21 cellular contexts compared by ENCODE assay signal in the genomic region with DNA sequence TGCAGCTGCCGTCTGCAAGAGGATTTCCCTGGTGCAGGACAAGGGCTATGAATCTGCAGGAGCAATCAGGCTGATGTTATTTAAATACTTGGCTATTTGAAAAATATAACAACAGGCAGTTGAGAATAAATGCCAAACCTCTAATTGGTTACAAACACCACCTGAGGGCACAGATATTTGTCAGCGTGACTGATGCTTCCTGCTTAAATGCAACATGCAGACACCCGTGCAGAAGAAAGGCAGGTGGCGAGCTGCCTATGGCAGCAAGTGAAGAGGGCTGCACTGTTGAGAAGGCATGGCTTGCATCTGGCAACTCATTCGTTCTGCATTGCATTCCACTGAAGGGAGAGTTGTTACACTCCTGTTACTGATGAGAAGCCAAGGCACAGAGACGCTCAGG.
"Had no signal": no experiment of that assay in that cellular context is flagged by ENCODE, and none has a peak within 500 bp of the region (broad histone marks: within the 10 kb centered on the region; RNA-seq: fewer than 3 reads in every experiment).

No MANE protein-coding gene starts in this region.

- DNase-seq: activated B cell treated with CpG ODN at 0.5 μM for 24 hours; activated CD4-positive, alpha-beta T cell treated with anti-CD3 and anti-CD28 coated beads, Interleukin-2, amount 50 U/mL, for 1 hour; activated CD8-positive, alpha-beta memory T cell treated with anti-CD3 and anti-CD28 coated beads, Interleukin-2, amount 10 ng/mL, durations not matched to agents 7 days and 5 days; activated CD8-positive, alpha-beta T cell treated with anti-CD3 and anti-CD28 coated beads, Interleukin-2, amount 10 ng/mL, durations not matched to agents 7 days and 5 days; activated naive CD4-positive, alpha-beta T cell; activated T-cell treated with anti-CD3 and anti-CD28 coated beads, Interleukin-2, amount 50 U/mL, for 48 hours; effector CD8-positive, alpha-beta T cell; head of caudate nucleus; hippocampal formation; kidney glomerular epithelial cell; left lung; lower lobe of right lung; mucosa of descending colon; right cardiac atrium; stimulated activated CD4-positive, alpha-beta T cell treated with anti-CD3 and anti-CD28 coated beads, Interleukin-15, amount 100 ng/mL, for 24 hours; stimulated activated CD4-positive, alpha-beta T cell treated with anti-CD3 and anti-CD28 coated beads, Interleukin-2, amount 100 ng/mL, for 24 hours; stimulated activated naive B cell treated with anti-CD40 and anti-IgM and Interleukin-4, amounts not matched to agents 10 μg/mL and 1 μg/mL and 100 μg/mL, for 72 hours; stomach; thyroid gland had no signal

- H3K27ac ChIP-seq: left lung, lower lobe of right lung, stomach, thyroid gland had no signal

- H3K27me3 ChIP-seq: left lung, stomach, thyroid gland had no signal

- H3K4me3 ChIP-seq: left lung, lower lobe of right lung, mucosa of descending colon, stomach, thyroid gland had no signal

- H3K4me1 ChIP-seq: left lung had no signal

- H3K36me3 ChIP-seq: left lung, lower lobe of right lung, stomach, thyroid gland had no signal

- ATAC-seq: activated CD8-positive, alpha-beta memory T cell treated with anti-CD3 and anti-CD28 coated beads, Interleukin-2, amount 10 ng/mL, durations not matched to agents 7 days and 5 days; activated CD8-positive, alpha-beta T cell treated with anti-CD3 and anti-CD28 coated beads, Interleukin-2, amount 10 ng/mL, durations not matched to agents 7 days and 5 days; activated naive CD4-positive, alpha-beta T cell treated with anti-CD3 and anti-CD28 coated beads, Interleukin-2, amount 50 U/mL, for 72 hours; left lung; lower lobe of right lung; mucosa of descending colon; natural killer cell treated with Interleukin-12 subunit alpha and Interleukin-12 subunit beta and Interleukin-15 and Interleukin-18, amount 100 ng/mL, for 72 hours; right cardiac atrium; stimulated activated naive B cell treated with anti-CD40 and anti-IgM and Interleukin-4, amounts not matched to agents 10 μg/mL and 1 μg/mL and 100 μg/mL, for 72 hours had no signal

- H3K9me3 ChIP-seq: lower lobe of right lung, mucosa of descending colon, thyroid gland had no signal
